In genomic region chr1:118914379-118915161, GRCh38 we compare ENCODE assay signal across 14 cellular contexts.
DNase-seq lines count a peak whose midpoint lies in the region; ATAC-seq and TF ChIP-seq lines count a peak whose summit lies in the region.
"Had no signal": no experiment of that assay in that cellular context is flagged by ENCODE, and none has a peak within 500 bp of the region (broad histone marks: within the 10 kb centered on the region; RNA-seq: fewer than 3 reads in every experiment).

No MANE protein-coding gene starts in this region.

- no peaks in the 10 kb centered on the region for H3K36me3 ChIP-seq in kidney epithelial cell (ENCODE audit: control insufficient read depth, insufficient read depth, low read length)
- H3K36me3 ChIP-seq: ovary had no signal

- no peak overlapping the region for H3K4me3 ChIP-seq in kidney epithelial cell (ENCODE audit: low read depth, low read length)
- H3K4me3 ChIP-seq: ovary had no signal

- DNase-seq in kidney epithelial cell (ENCODE audit: low read depth) (peak; percentile 44), NCI-H69 (lab: John Stamatoyannopoulos, UW) (no peak), NCI-H524 (lab: John Stamatoyannopoulos, UW) (no peak), NCI-H82 treated with DMSO at 0.1 percent for 48 hours (lab: John Stamatoyannopoulos, UW; ENCODE audit: unreplicated experiment) (no peak), GM10266 (ENCODE audit: extremely low spot score) (no peak)
- DNase-seq: activated CD4-positive, alpha-beta T cell treated with anti-CD3 and anti-CD28 coated beads, Interleukin-2, amount 50 U/mL, for 4 hours; activated naive CD4-positive, alpha-beta T cell treated with anti-CD3 and anti-CD28 coated beads for 36 hours; caudate nucleus; Kasumi-1; ovary; stimulated activated naive B cell treated with anti-CD40 and anti-IgM and Interleukin-4, amounts not matched to agents 10 μg/mL and 1 μg/mL and 100 μg/mL, for 72 hours had no signal

- no peak for TF ChIP-seq CTCF in kidney epithelial cell (IDR thresholded peaks at IDR 0.05; ENCODE audit: insufficient read depth, low read length, poor library complexity, severe bottlenecking)
- TF ChIP-seq CTCF in GM10266 (IDR thresholded peaks at IDR 0.05; ENCODE audit: control insufficient read depth, insufficient read depth, low read depth, missing control alignments) = no peak

- H3K27me3 ChIP-seq in kidney epithelial cell (ENCODE audit: control insufficient read depth, insufficient read depth, low read length) = no peaks in the 10 kb centered on the region
- H3K27me3 ChIP-seq: ovary had no signal

- peak; percentile 62 for ATAC-seq in GM18517 (IDR thresholded peaks at IDR 0.05; ENCODE audit: unreplicated experiment)
- ATAC-seq in GM21576 (IDR thresholded peaks at IDR 0.05; ENCODE audit: unreplicated experiment) = peak; percentile 32
- peak; percentile 54 for ATAC-seq in HG03196 (IDR thresholded peaks at IDR 0.05; ENCODE audit: unreplicated experiment)
